ENCODE assay signal across 12 cellular contexts in genomic region chr2:95063401-95063958, GRCh38. TPM values are rescaled to one million over a fixed set of nuclear protein-coding genes. Genes with fewer than 3 reads are reported as not detected.
DNase-seq lines count a peak whose midpoint lies in the region; ATAC-seq and TF ChIP-seq lines count a peak whose summit lies in the region.
"Had no signal": no experiment of that assay in that cellular context is flagged by ENCODE, and none has a peak within 500 bp of the region (broad histone marks: within the 10 kb centered on the region; RNA-seq: fewer than 3 reads in every experiment).

No MANE protein-coding gene starts in this region.

- peak overlapping the region; percentile 58 for H3K27ac Mint-ChIP-seq in activated CD8-positive, alpha-beta T cell treated with anti-CD3 and anti-CD28 coated beads, Interleukin-2, amount 10 ng/mL, durations not matched to agents 7 days and 5 days
- H3K27ac Mint-ChIP-seq in activated CD8-positive, alpha-beta T cell treated with anti-CD3 and anti-CD28 coated beads for 36 hours: no peak overlapping the region
- H3K27ac Mint-ChIP-seq in stimulated activated naive CD8-positive, alpha-beta T cell treated with anti-CD3 and anti-CD28 coated beads, Interleukin-15, amount 100 ng/mL, for 72 hours: no peak overlapping the region

- intact Hi-C loops in activated CD8-positive, alpha-beta T cell treated with anti-CD3 and anti-CD28 coated beads for 36 hours (cut with micrococcal nuclease): no loop called here

- ATAC-seq in activated CD8-positive, alpha-beta T cell treated with anti-CD3 and anti-CD28 coated beads, Interleukin-2, amount 10 ng/mL, durations not matched to agents 7 days and 5 days: no peak
- no peak for ATAC-seq in activated CD8-positive, alpha-beta T cell treated with anti-CD3 and anti-CD28 coated beads for 36 hours
- ATAC-seq in GM21825 (IDR thresholded peaks at IDR 0.05; ENCODE audit: unreplicated experiment) (peak; percentile 14), HG03575 (IDR thresholded peaks at IDR 0.05; ENCODE audit: extremely low read depth, insufficient number of reproducible peaks, low FRiP score, unreplicated experiment) (peak; percentile 27)
- no peak for ATAC-seq in stimulated activated naive CD8-positive, alpha-beta T cell treated with anti-CD3 and anti-CD28 coated beads, Interleukin-15, amount 100 ng/mL, for 72 hours
- ATAC-seq: stimulated activated effector memory CD8-positive, alpha-beta T cell treated with anti-CD3 and anti-CD28 coated beads, Interleukin-12 subunit alpha, Interleukin-12 subunit beta, amount 100 ng/mL, for 72 hours had no signal

- no peaks in the 10 kb centered on the region for H3K9me3 Mint-ChIP-seq in activated CD8-positive, alpha-beta T cell treated with anti-CD3 and anti-CD28 coated beads, Interleukin-2, amount 10 ng/mL, durations not matched to agents 7 days and 5 days (ENCODE audit: insufficient read depth)
- H3K9me3 Mint-ChIP-seq in activated CD8-positive, alpha-beta T cell treated with anti-CD3 and anti-CD28 coated beads for 36 hours: no peaks in the 10 kb centered on the region
- no peaks in the 10 kb centered on the region for H3K9me3 Mint-ChIP-seq in stimulated activated naive CD8-positive, alpha-beta T cell treated with anti-CD3 and anti-CD28 coated beads, Interleukin-15, amount 100 ng/mL, for 72 hours
- H3K9me3 Mint-ChIP-seq: stimulated activated effector memory CD8-positive, alpha-beta T cell treated with anti-CD3 and anti-CD28 coated beads, Interleukin-12 subunit alpha, Interleukin-12 subunit beta, amount 100 ng/mL, for 72 hours had no signal

- H3K4me1 Mint-ChIP-seq in activated CD8-positive, alpha-beta T cell treated with anti-CD3 and anti-CD28 coated beads, Interleukin-2, amount 10 ng/mL, durations not matched to agents 7 days and 5 days (ENCODE audit: low read depth): peaks cover 36% of the 10 kb centered on the region
- peaks cover 27% of the 10 kb centered on the region for H3K4me1 Mint-ChIP-seq in activated CD8-positive, alpha-beta T cell treated with anti-CD3 and anti-CD28 coated beads for 36 hours (ENCODE audit: low read depth)
- peaks cover 40% of the 10 kb centered on the region for H3K4me1 Mint-ChIP-seq in stimulated activated naive CD8-positive, alpha-beta T cell treated with anti-CD3 and anti-CD28 coated beads, Interleukin-15, amount 100 ng/mL, for 72 hours

- no peak for TF ChIP-seq CTCF in activated CD8-positive, alpha-beta T cell treated with anti-CD3 and anti-CD28 coated beads for 36 hours (IDR thresholded peaks at IDR 0.05)

- CTCF ChIA-PET in activated CD8-positive, alpha-beta T cell treated with anti-CD3 and anti-CD28 coated beads, Interleukin-2, amount 10 ng/mL, durations not matched to agents 7 days and 5 days (lab: Charles Lee): interaction anchor here (0.7 to 4.5 kb wide), 7 partner anchors 10 to 41 kb away, joined by 3 to 61 read pairs (median 18); partner anchors contain the start of gene MAL
- CTCF ChIA-PET in activated CD8-positive, alpha-beta T cell treated with anti-CD3 and anti-CD28 coated beads for 36 hours (lab: Charles Lee): interaction anchor here (1.2 to 5.3 kb wide), 8 partner anchors 10 to 52 kb away, joined by 3 to 46 read pairs (median 22); partner anchors contain the start of gene MAL

- no peak overlapping the region for H3K4me3 Mint-ChIP-seq in activated CD8-positive, alpha-beta T cell treated with anti-CD3 and anti-CD28 coated beads, Interleukin-2, amount 10 ng/mL, durations not matched to agents 7 days and 5 days
- no peak overlapping the region for H3K4me3 Mint-ChIP-seq in activated CD8-positive, alpha-beta T cell treated with anti-CD3 and anti-CD28 coated beads for 36 hours
- H3K4me3 Mint-ChIP-seq in stimulated activated naive CD8-positive, alpha-beta T cell treated with anti-CD3 and anti-CD28 coated beads, Interleukin-15, amount 100 ng/mL, for 72 hours: peak overlapping the region in 1 of 2 donors; percentile 42
- H3K4me3 Mint-ChIP-seq: stimulated activated effector memory CD8-positive, alpha-beta T cell treated with anti-CD3 and anti-CD28 coated beads, Interleukin-12 subunit alpha, Interleukin-12 subunit beta, amount 100 ng/mL, for 72 hours had no signal

- no peaks in the 10 kb centered on the region for H3K27me3 Mint-ChIP-seq in activated CD8-positive, alpha-beta T cell treated with anti-CD3 and anti-CD28 coated beads, Interleukin-2, amount 10 ng/mL, durations not matched to agents 7 days and 5 days (ENCODE audit: low read depth)
- no peaks in the 10 kb centered on the region for H3K27me3 Mint-ChIP-seq in activated CD8-positive, alpha-beta T cell treated with anti-CD3 and anti-CD28 coated beads for 36 hours
- H3K27me3 Mint-ChIP-seq in stimulated activated naive CD8-positive, alpha-beta T cell treated with anti-CD3 and anti-CD28 coated beads, Interleukin-15, amount 100 ng/mL, for 72 hours: no peaks in the 10 kb centered on the region

- no peak for DNase-seq in activated CD8-positive, alpha-beta T cell treated with anti-CD3 and anti-CD28 coated beads, Interleukin-2, amount 10 ng/mL, durations not matched to agents 7 days and 5 days
- no peak for DNase-seq in activated CD8-positive, alpha-beta T cell treated with anti-CD3 and anti-CD28 coated beads for 36 hours
- DNase-seq in renal cortical epithelial cell (ENCODE audit: low read depth) (peak; percentile 31), HUDEP-2 (lab: John Stamatoyannopoulos, UW; ENCODE audit: unreplicated experiment in 76 of 76) (no peak), NCI-H82 treated with DMSO at 0.1 percent for 48 hours (lab: John Stamatoyannopoulos, UW; ENCODE audit: unreplicated experiment) (no peak)
- DNase-seq in stimulated activated naive CD8-positive, alpha-beta T cell treated with anti-CD3 and anti-CD28 coated beads, Interleukin-15, amount 100 ng/mL, for 72 hours: no peak
- DNase-seq: effector CD4-positive, alpha-beta T cell; Karpas-422 had no signal

- POLR2A ChIA-PET in activated CD8-positive, alpha-beta T cell treated with anti-CD3 and anti-CD28 coated beads, Interleukin-2, amount 10 ng/mL, durations not matched to agents 7 days and 5 days (lab: Charles Lee): interaction anchor here (1.1 to 3.5 kb wide), 4 partner anchors 10 to 38 kb away, joined by 3 to 16 read pairs (median 5); partner anchors contain the start of gene MAL
- POLR2A ChIA-PET in activated CD8-positive, alpha-beta T cell treated with anti-CD3 and anti-CD28 coated beads for 36 hours (lab: Charles Lee): interaction anchor here (0.9 to 4.0 kb wide), 4 partner anchors 7 to 28 kb away, joined by 3 to 37 read pairs (median 12); no protein-coding TSS in a partner anchor

- no peaks in the 10 kb centered on the region for H3K36me3 Mint-ChIP-seq in activated CD8-positive, alpha-beta T cell treated with anti-CD3 and anti-CD28 coated beads, Interleukin-2, amount 10 ng/mL, durations not matched to agents 7 days and 5 days (ENCODE audit: low read depth)
- H3K36me3 Mint-ChIP-seq in activated CD8-positive, alpha-beta T cell treated with anti-CD3 and anti-CD28 coated beads for 36 hours (ENCODE audit: low read depth): no peaks in the 10 kb centered on the region
- H3K36me3 Mint-ChIP-seq: stimulated activated effector memory CD8-positive, alpha-beta T cell treated with anti-CD3 and anti-CD28 coated beads, Interleukin-12 subunit alpha, Interleukin-12 subunit beta, amount 100 ng/mL, for 72 hours had no signal

RNA-seq across cellular contexts. Expression of gene MAL, which starts 38.0 kb away (rescaled TPM):
- 100 to 1,000 TPM; 188 to 206 TPM for total RNA-seq in activated CD8-positive, alpha-beta T cell treated with anti-CD3 and anti-CD28 coated beads, Interleukin-2, amount 10 ng/mL, durations not matched to agents 7 days and 5 days
- total RNA-seq in activated CD8-positive, alpha-beta T cell treated with anti-CD3 and anti-CD28 coated beads for 36 hours: 10 to 100 TPM; 54.0 to 59.2 TPM
- 255 and 504 TPM in 2 replicates for total RNA-seq in renal cortical epithelial cell
- total RNA-seq: G401 had no signal

RNA-seq across cellular contexts. Expression of gene MRPS5, which starts 58.1 kb away (rescaled TPM):
- total RNA-seq in activated CD8-positive, alpha-beta T cell treated with anti-CD3 and anti-CD28 coated beads, Interleukin-2, amount 10 ng/mL, durations not matched to agents 7 days and 5 days: 10 to 100 TPM; 79.8 to 83.3 TPM
- 10 to 100 TPM; 93.0 to 96.1 TPM for total RNA-seq in activated CD8-positive, alpha-beta T cell treated with anti-CD3 and anti-CD28 coated beads for 36 hours
- total RNA-seq in renal cortical epithelial cell: 74.3 and 75.7 TPM in 2 replicates

Comparison
In these comparisons a context has a peak if more than half of its experiments do, and no peak if none do; other contexts are left out.
1. ATAC-seq: peak in GM21825 (single experiment) and HG03575 (single experiment); none in activated CD8-positive, alpha-beta T cell treated with anti-CD3 and anti-CD28 coated beads, Interleukin-2, amount 10 ng/mL, durations not matched to agents 7 days and 5 days (single experiment), activated CD8-positive, alpha-beta T cell treated with anti-CD3 and anti-CD28 coated beads for 36 hours (single experiment) and stimulated activated naive CD8-positive, alpha-beta T cell treated with anti-CD3 and anti-CD28 coated beads, Interleukin-15, amount 100 ng/mL, for 72 hours (single experiment).